12 cellular contexts compared by ENCODE assay signal in genomic region chr21:42116551-42116950, GRCh38. TPM values are rescaled to one million over a fixed set of nuclear protein-coding genes. Genes with fewer than 3 reads are reported as not detected.
"Had no signal": no experiment of that assay in that cellular context is flagged by ENCODE, and none has a peak within 500 bp of the region (broad histone marks: within the 10 kb centered on the region; RNA-seq: fewer than 3 reads in every experiment).

No MANE protein-coding gene starts in this region.

RNA-seq across cellular contexts. Expression of gene UMODL1, which starts 45.4 kb away (rescaled TPM):
- total RNA-seq: dermis blood vessel endothelial cell; endothelial cell of umbilical vein; epithelial cell of proximal tubule; glomerular endothelial cell; mesothelial cell of epicardium; natural killer cell treated with Interleukin-12 subunit alpha and Interleukin-12 subunit beta and Interleukin-15 and Interleukin-18, amount 100 ng/mL, for 72 hours; neural crest cell; omental fat pad; temporal lobe; thyroid gland; urinary bladder had no signal
- polyA plus RNA-seq: endothelial cell of umbilical vein, stomach, urinary bladder had no signal
